15 cellular contexts compared by ENCODE assay signal in genomic region chr17:76447931-76448652, GRCh38. TPM values are rescaled to one million over a fixed set of nuclear protein-coding genes. Genes with fewer than 3 reads are reported as not detected.
DNase-seq lines count a peak whose midpoint lies in the region; ATAC-seq and TF ChIP-seq lines count a peak whose summit lies in the region.
"Had no signal": no experiment of that assay in that cellular context is flagged by ENCODE, and none has a peak within 500 bp of the region (broad histone marks: within the 10 kb centered on the region; RNA-seq: fewer than 3 reads in every experiment).

No MANE protein-coding gene starts in this region.

- H3K27ac ChIP-seq in IMR-90 (ENCODE audit: insufficient read depth, low read length), result no peak overlapping the region
- H3K27ac ChIP-seq in tibial nerve, result no peak overlapping the region
- H3K27ac ChIP-seq: suprapubic skin had no signal

- TF ChIP-seq POLR2A in IMR-90 (IDR thresholded peaks at IDR 0.05; ENCODE audit: low read depth, low read length) (no peak), tibial nerve (IDR thresholded peaks at IDR 0.05) (no peak)

- no peak overlapping the region; the same call in 1 of the 2 replicates for H2BK120ac ChIP-seq in IMR-90 (ENCODE audit: low read depth, low read length)

- H2AFZ ChIP-seq in IMR-90 (replicated peaks; ENCODE audit: low read length, poor library complexity), result no peak overlapping the region

- H3K23ac ChIP-seq in IMR-90 (ENCODE audit: low read depth, low read length), result peak overlapping the region; percentile 64

- H3K4me3 ChIP-seq in IMR-90 (ENCODE audit: insufficient read depth, low read depth, low read length) (no peak overlapping the region), epithelial cell of esophagus (ENCODE audit: low read length) (no peak overlapping the region), tibial nerve (no peak overlapping the region)
- H3K4me3 ChIP-seq: suprapubic skin had no signal

- no peak for TF ChIP-seq RAD21 in IMR-90 (IDR thresholded peaks at IDR 0.05; ENCODE audit: low read length)

- no peaks in the 10 kb centered on the region for H3K9me3 Mint-ChIP-seq in activated CD4-positive, alpha-beta memory T cell treated with anti-CD3 and anti-CD28 coated beads for 36 hours
- H3K9me3 Mint-ChIP-seq in activated CD4-positive, alpha-beta memory T cell treated with anti-CD3 and anti-CD28 coated beads, Interleukin-2, amount 10 ng/mL, durations not matched to agents 7 days and 5 days, result no peaks in the 10 kb centered on the region
- H3K9me3 Mint-ChIP-seq in progenitor cell of endocrine pancreas (ENCODE audit: low read depth), result no peaks in the 10 kb centered on the region

- peak; percentile 47 for DNase-seq in activated CD4-positive, alpha-beta memory T cell treated with anti-CD3 and anti-CD28 coated beads for 36 hours
- DNase-seq in activated CD4-positive, alpha-beta memory T cell treated with anti-CD3 and anti-CD28 coated beads, Interleukin-2, amount 10 ng/mL, durations not matched to agents 7 days and 5 days, result no peak
- DNase-seq in IMR-90, result peak; percentile 41
- DNase-seq in epithelial cell of esophagus (ENCODE audit: low read depth), result peak; percentile 46
- no peak for DNase-seq in progenitor cell of endocrine pancreas (ENCODE audit: low spot score, unreplicated experiment)
- no peak for DNase-seq in tibial nerve (ENCODE audit: low spot score in 2 of 2)
- no peak for DNase-seq in NCI-H748 treated with DMSO at 0.1 percent for 48 hours (lab: John Stamatoyannopoulos, UW)
- DNase-seq: C1 segment of cervical spinal cord; Kasumi-1; occipital lobe; stimulated activated CD4-positive, alpha-beta T cell treated with anti-CD3 and anti-CD28 coated beads, Interleukin-2, amount 100 ng/mL, for 48 hours; SW 1271 had no signal

- H3K27me3 ChIP-seq in IMR-90 (ENCODE audit: control insufficient read depth, insufficient read depth, low read length) (no peaks in the 10 kb centered on the region), tibial nerve (no peaks in the 10 kb centered on the region)
- H3K27me3 ChIP-seq: suprapubic skin had no signal

- POLR2A ChIA-PET in activated CD4-positive, alpha-beta memory T cell treated with anti-CD3 and anti-CD28 coated beads for 36 hours (lab: Charles Lee), result no interaction called here
- POLR2A ChIA-PET in activated CD4-positive, alpha-beta memory T cell treated with anti-CD3 and anti-CD28 coated beads, Interleukin-2, amount 10 ng/mL, durations not matched to agents 7 days and 5 days (lab: Charles Lee), result no interaction called here
- POLR2A ChIA-PET in IMR-90 (lab: Charles Lee; ENCODE audit: unreplicated experiment), result no interaction called here

- H3K4me1 Mint-ChIP-seq in activated CD4-positive, alpha-beta memory T cell treated with anti-CD3 and anti-CD28 coated beads for 36 hours (ENCODE audit: low read depth), result peaks cover 74% of the 10 kb centered on the region
- H3K4me1 Mint-ChIP-seq in activated CD4-positive, alpha-beta memory T cell treated with anti-CD3 and anti-CD28 coated beads, Interleukin-2, amount 10 ng/mL, durations not matched to agents 7 days and 5 days, result peaks cover 81% of the 10 kb centered on the region
- peaks cover 21% of the 10 kb centered on the region for H3K4me1 Mint-ChIP-seq in progenitor cell of endocrine pancreas (ENCODE audit: low read depth)

- H3K14ac ChIP-seq in IMR-90 (replicated peaks; ENCODE audit: low read depth, low read length), result peak overlapping the region; percentile 56; the same call in 1 of the 2 replicates

- H3K9ac ChIP-seq in IMR-90 (ENCODE audit: low read depth, low read length), result no peak overlapping the region

- WGBS in IMR-90 (ENCODE audit: extremely low coverage in 2 of 2, insufficient read length in 1 of 2), 2 experiments, result 63% methylated on average over 4 of the region's 7 CpGs; no CpG with 5 or more reads in 1 of the 2 experiments
- WGBS in tibial nerve, 2 donors, result 68 to 77% methylated on average over 7 of the region's 7 CpGs

- peak overlapping the region; percentile 2 for H2BK5ac ChIP-seq in IMR-90 (ENCODE audit: low read depth, low read length, poor library complexity, severe bottlenecking)

- H2BK15ac ChIP-seq in IMR-90 (ENCODE audit: low read depth, low read length), result peak overlapping the region; percentile 72; the same call in 2 of the 3 replicates

- H2AK5ac ChIP-seq in IMR-90 (ENCODE audit: low read depth, low read length), result peak overlapping the region; percentile 77

- ATAC-seq in IMR-90 (ENCODE audit: low read depth) (no peak), GM21367 (IDR thresholded peaks at IDR 0.05; ENCODE audit: unreplicated experiment) (no peak)

- no peak overlapping the region for H3K18ac ChIP-seq in IMR-90 (ENCODE audit: low read depth, low read length)

- H3K4me3 Mint-ChIP-seq in activated CD4-positive, alpha-beta memory T cell treated with anti-CD3 and anti-CD28 coated beads for 36 hours, result no peak overlapping the region
- H3K4me3 Mint-ChIP-seq in activated CD4-positive, alpha-beta memory T cell treated with anti-CD3 and anti-CD28 coated beads, Interleukin-2, amount 10 ng/mL, durations not matched to agents 7 days and 5 days, result no peak overlapping the region
- no peak overlapping the region for H3K4me3 Mint-ChIP-seq in progenitor cell of endocrine pancreas (ENCODE audit: low read depth)

- CTCF ChIA-PET in activated CD4-positive, alpha-beta memory T cell treated with anti-CD3 and anti-CD28 coated beads for 36 hours (lab: Charles Lee), result interaction anchor here (0.6 to 5.1 kb wide), 2 partner anchors 50 to 63 kb away, joined by 3 to 16 read pairs; no protein-coding TSS in a partner anchor
- CTCF ChIA-PET in activated CD4-positive, alpha-beta memory T cell treated with anti-CD3 and anti-CD28 coated beads, Interleukin-2, amount 10 ng/mL, durations not matched to agents 7 days and 5 days (lab: Charles Lee), result no interaction called here
- CTCF ChIA-PET in IMR-90 (lab: Yijun Ruan, JAX), result interaction anchor here (0.6 to 0.8 kb wide), 2 partner anchors 51 to 829 kb away, joined by 3 read pairs; no protein-coding TSS in a partner anchor

- H3K27me3 Mint-ChIP-seq in activated CD4-positive, alpha-beta memory T cell treated with anti-CD3 and anti-CD28 coated beads for 36 hours, result no peaks in the 10 kb centered on the region
- no peaks in the 10 kb centered on the region for H3K27me3 Mint-ChIP-seq in activated CD4-positive, alpha-beta memory T cell treated with anti-CD3 and anti-CD28 coated beads, Interleukin-2, amount 10 ng/mL, durations not matched to agents 7 days and 5 days
- H3K27me3 Mint-ChIP-seq in progenitor cell of endocrine pancreas, result no peaks in the 10 kb centered on the region

- no peak overlapping the region for H3K27ac Mint-ChIP-seq in activated CD4-positive, alpha-beta memory T cell treated with anti-CD3 and anti-CD28 coated beads for 36 hours
- H3K27ac Mint-ChIP-seq in activated CD4-positive, alpha-beta memory T cell treated with anti-CD3 and anti-CD28 coated beads, Interleukin-2, amount 10 ng/mL, durations not matched to agents 7 days and 5 days, result no peak overlapping the region
- peak overlapping the region; percentile 49 for H3K27ac Mint-ChIP-seq in progenitor cell of endocrine pancreas

- H3K4ac ChIP-seq in IMR-90 (ENCODE audit: low read depth, low read length), result 0 out of 2 replicates have a peak overlapping the region, but pooled peaks have one; percentile 14

- TF ChIP-seq EP300 in tibial nerve (IDR thresholded peaks at IDR 0.05), result no peak

- no peaks in the 10 kb centered on the region for H3K36me3 ChIP-seq in IMR-90 (ENCODE audit: control insufficient read depth, insufficient read depth, low read length)
- H3K36me3 ChIP-seq in tibial nerve, result no peaks in the 10 kb centered on the region
- H3K36me3 ChIP-seq: suprapubic skin had no signal

- H4K20me1 ChIP-seq in IMR-90 (ENCODE audit: insufficient read depth, low read length), result peaks cover 82% of the 10 kb centered on the region

- no peak overlapping the region for H3K56ac ChIP-seq in IMR-90 (ENCODE audit: extremely low read depth, insufficient read depth, low read length)

- peaks cover 43% of the 10 kb centered on the region for H3K9me1 ChIP-seq in IMR-90 (ENCODE audit: insufficient read depth, low read length)

- peak overlapping the region; percentile 38; the same call in 1 of the 2 replicates for H2BK20ac ChIP-seq in IMR-90 (ENCODE audit: low read depth, low read length)

- TF ChIP-seq CTCF in IMR-90 (conservative IDR thresholded peaks at IDR 0.05; ENCODE audit: low read depth, low read length) (no peak), epithelial cell of esophagus (IDR thresholded peaks at IDR 0.05; ENCODE audit: insufficient read depth, low read depth, low read length, missing control alignments) (no peak), progenitor cell of endocrine pancreas (IDR thresholded peaks at IDR 0.05; ENCODE audit: unreplicated experiment) (no peak), tibial nerve (IDR thresholded peaks at IDR 0.05) (no peak)

- no TSS peak for BruUV-seq in IMR-90 (replicated peaks; lab: Mats Ljungman, UMichigan)

- H3K4me1 ChIP-seq in IMR-90 (ENCODE audit: control insufficient read depth, insufficient read depth, low read length) (peaks cover 39% of the 10 kb centered on the region), tibial nerve (peaks cover 0 to 29% (median 6%) of the 10 kb centered on the region in 4 donors)

- peaks cover 40 to 92% of the 10 kb centered on the region in 2 experiments for H3K79me1 ChIP-seq in IMR-90 (ENCODE audit: low read depth in 1 of 2, low read length in 2 of 2)

- no peak overlapping the region for H4K5ac ChIP-seq in IMR-90 (ENCODE audit: low read depth, low read length)

- H4K8ac ChIP-seq in IMR-90 (ENCODE audit: low read depth in 2 of 2, low read length in 2 of 2), result no peak overlapping the region

- peak overlapping the region; percentile 26 for H2AK9ac ChIP-seq in IMR-90 (replicated peaks; ENCODE audit: low read depth, low read length, poor library complexity)

- H3K9me3 ChIP-seq in IMR-90 (ENCODE audit: control insufficient read depth, insufficient read depth, low read length) (no peaks in the 10 kb centered on the region), tibial nerve (no peaks in the 10 kb centered on the region)
- H3K9me3 ChIP-seq: suprapubic skin had no signal

- in situ Hi-C loops in IMR-90 (cut with MboI; ENCODE audit: low sequenced_read_pairs), result no loop called here

- intact Hi-C loops in activated CD4-positive, alpha-beta memory T cell treated with anti-CD3 and anti-CD28 coated beads for 36 hours (cut with micrococcal nuclease), result loop anchor here (5.0 kb wide), 1 partner anchor 41 kb away; no protein-coding TSS in a partner anchor
- intact Hi-C loops in IMR-90 (cut with micrococcal nuclease), result no loop called here

- no peak overlapping the region for H4K91ac ChIP-seq in IMR-90 (ENCODE audit: insufficient read depth, low read depth, low read length)

- H3K36me3 Mint-ChIP-seq in activated CD4-positive, alpha-beta memory T cell treated with anti-CD3 and anti-CD28 coated beads for 36 hours, result no peaks in the 10 kb centered on the region
- peaks cover 6% of the 10 kb centered on the region for H3K36me3 Mint-ChIP-seq in activated CD4-positive, alpha-beta memory T cell treated with anti-CD3 and anti-CD28 coated beads, Interleukin-2, amount 10 ng/mL, durations not matched to agents 7 days and 5 days (ENCODE audit: low read depth)
- H3K36me3 Mint-ChIP-seq in progenitor cell of endocrine pancreas (ENCODE audit: insufficient read depth), result no peaks in the 10 kb centered on the region

- H3K4me2 ChIP-seq in IMR-90 (ENCODE audit: low read depth, low read length), result no peak overlapping the region

- dilution Hi-C loops in IMR-90 (cut with HindIII; ENCODE audit: low sequenced_read_pairs, unreplicated experiment), result no loop called here

RNA-seq across cellular contexts. Expression of gene UBE2O, which starts 4.9 kb away (rescaled TPM):
- 10 to 100 TPM; 24.5 to 25.2 TPM for total RNA-seq in activated CD4-positive, alpha-beta memory T cell treated with anti-CD3 and anti-CD28 coated beads for 36 hours
- 10 to 100 TPM; 26.5 to 28.9 TPM for total RNA-seq in activated CD4-positive, alpha-beta memory T cell treated with anti-CD3 and anti-CD28 coated beads, Interleukin-2, amount 10 ng/mL, durations not matched to agents 7 days and 5 days
- 17.6 and 20.0 TPM in 2 replicates for total RNA-seq in IMR-90 (2012; rRNA removed)
- polyA plus RNA-seq in IMR-90 (2012; rRNA removed), result 14.3 and 17.6 TPM in 2 replicates
- 9.1 and 12.2 TPM in 2 replicates for polyA plus RNA-seq in IMR-90 (2012; cell fraction: cytosol; rRNA removed)
- 43.5 and 62.5 TPM in 2 replicates for polyA plus RNA-seq in IMR-90 (2012; cell fraction: nucleus; rRNA removed; ENCODE audit: low replicate concordance)
- total RNA-seq in progenitor cell of endocrine pancreas, result 43.4 and 44.6 TPM in 2 replicates
- 10 to 100 TPM; 16.0 to 38.7 (median 20.7) TPM for total RNA-seq in tibial nerve

RNA-seq across cellular contexts. Expression of gene AANAT, which starts 19.3 kb away (rescaled TPM):
- not detected for total RNA-seq in activated CD4-positive, alpha-beta memory T cell treated with anti-CD3 and anti-CD28 coated beads for 36 hours
- not detected for total RNA-seq in activated CD4-positive, alpha-beta memory T cell treated with anti-CD3 and anti-CD28 coated beads, Interleukin-2, amount 10 ng/mL, durations not matched to agents 7 days and 5 days
- total RNA-seq in IMR-90 (2012; rRNA removed) (not detected in 2 replicates), progenitor cell of endocrine pancreas (0.40 TPM in 1 of 2 replicates, not detected in the other), tibial nerve (not detected)
- 0.19 and 0.21 TPM in 2 replicates for polyA plus RNA-seq in IMR-90 (2012; rRNA removed)
- 0.08 and 0.32 TPM in 2 replicates for polyA plus RNA-seq in IMR-90 (2012; cell fraction: cytosol; rRNA removed)
- 0.92 and 1.8 TPM in 2 replicates for polyA plus RNA-seq in IMR-90 (2012; cell fraction: nucleus; rRNA removed; ENCODE audit: low replicate concordance)
- total RNA-seq: occipital lobe, suprapubic skin had no signal
- polyA plus RNA-seq: esophagus had no signal

RNA-seq across cellular contexts. Expression of gene RHBDF2, which starts 53.1 kb away (rescaled TPM):
- 10 to 100 TPM; 28.9 to 30.0 TPM for total RNA-seq in activated CD4-positive, alpha-beta memory T cell treated with anti-CD3 and anti-CD28 coated beads for 36 hours
- total RNA-seq in activated CD4-positive, alpha-beta memory T cell treated with anti-CD3 and anti-CD28 coated beads, Interleukin-2, amount 10 ng/mL, durations not matched to agents 7 days and 5 days, result 10 to 100 TPM; 33.2 to 33.8 TPM
- 1.3 and 1.4 TPM in 2 replicates for total RNA-seq in IMR-90 (2012; rRNA removed)
- 8.3 and 10.0 TPM in 2 replicates for polyA plus RNA-seq in IMR-90 (2012; rRNA removed)
- polyA plus RNA-seq in IMR-90 (2012; cell fraction: cytosol; rRNA removed), result 6.7 and 10.1 TPM in 2 replicates
- 29.5 and 54.3 TPM in 2 replicates for polyA plus RNA-seq in IMR-90 (2012; cell fraction: nucleus; rRNA removed; ENCODE audit: low replicate concordance)
- 11.8 and 12.1 TPM in 2 replicates for total RNA-seq in progenitor cell of endocrine pancreas
- total RNA-seq in tibial nerve, result 10 to 100 TPM; 33.1 to 99.0 (median 73.5) TPM

Comparison
In these comparisons a context has a peak if more than half of its experiments do, and no peak if none do; other contexts are left out.
1. DNase-seq: peak in activated CD4-positive, alpha-beta memory T cell treated with anti-CD3 and anti-CD28 coated beads for 36 hours (single experiment), IMR-90 (single experiment) and epithelial cell of esophagus (single experiment); none in activated CD4-positive, alpha-beta memory T cell treated with anti-CD3 and anti-CD28 coated beads, Interleukin-2, amount 10 ng/mL, durations not matched to agents 7 days and 5 days (single experiment), progenitor cell of endocrine pancreas (single experiment), tibial nerve (0 of 2) and NCI-H748 treated with DMSO at 0.1 percent for 48 hours (single experiment).